1 cellular context compared by ENCODE assay signal in the genomic region with DNA sequence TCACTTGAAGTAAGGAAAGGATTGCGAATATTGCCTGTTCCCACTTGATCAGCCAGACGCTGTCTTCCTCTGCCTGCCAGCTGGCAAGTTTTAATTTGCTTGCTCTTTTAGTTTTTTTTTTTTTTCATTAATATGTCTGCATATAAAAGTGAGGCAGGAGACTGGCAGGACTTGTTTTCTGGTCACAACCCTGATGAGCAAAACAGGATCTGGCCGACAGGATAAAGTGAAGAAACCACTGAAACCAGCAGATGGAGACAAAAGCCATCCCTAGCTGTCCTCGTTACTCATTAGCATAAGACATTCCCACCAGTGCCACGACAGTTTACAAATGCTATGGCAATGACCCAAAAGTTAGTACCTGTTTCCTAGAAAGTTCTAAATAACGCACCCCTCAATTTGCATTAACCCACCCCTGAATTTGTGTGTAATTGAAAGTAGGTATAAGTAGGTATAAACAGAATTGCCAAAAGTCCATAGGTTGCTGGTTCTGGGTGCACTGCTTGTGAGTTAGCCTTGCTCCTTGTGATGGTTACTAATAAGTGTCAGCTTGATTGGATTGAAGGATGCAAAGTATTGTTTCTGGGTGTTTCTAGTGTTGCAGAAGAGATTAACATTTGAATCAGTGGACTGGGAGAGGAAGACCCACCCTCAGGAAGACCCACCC.
TF ChIP-seq lines count a peak whose summit lies in the region.

No MANE protein-coding gene starts in this region.

TF ChIP-seq in WTC11, 78 proteins besides CTCF, POLR2A, EP300 and RAD21 (continued from another document):
- TF ChIP-seq, protein P1, sequence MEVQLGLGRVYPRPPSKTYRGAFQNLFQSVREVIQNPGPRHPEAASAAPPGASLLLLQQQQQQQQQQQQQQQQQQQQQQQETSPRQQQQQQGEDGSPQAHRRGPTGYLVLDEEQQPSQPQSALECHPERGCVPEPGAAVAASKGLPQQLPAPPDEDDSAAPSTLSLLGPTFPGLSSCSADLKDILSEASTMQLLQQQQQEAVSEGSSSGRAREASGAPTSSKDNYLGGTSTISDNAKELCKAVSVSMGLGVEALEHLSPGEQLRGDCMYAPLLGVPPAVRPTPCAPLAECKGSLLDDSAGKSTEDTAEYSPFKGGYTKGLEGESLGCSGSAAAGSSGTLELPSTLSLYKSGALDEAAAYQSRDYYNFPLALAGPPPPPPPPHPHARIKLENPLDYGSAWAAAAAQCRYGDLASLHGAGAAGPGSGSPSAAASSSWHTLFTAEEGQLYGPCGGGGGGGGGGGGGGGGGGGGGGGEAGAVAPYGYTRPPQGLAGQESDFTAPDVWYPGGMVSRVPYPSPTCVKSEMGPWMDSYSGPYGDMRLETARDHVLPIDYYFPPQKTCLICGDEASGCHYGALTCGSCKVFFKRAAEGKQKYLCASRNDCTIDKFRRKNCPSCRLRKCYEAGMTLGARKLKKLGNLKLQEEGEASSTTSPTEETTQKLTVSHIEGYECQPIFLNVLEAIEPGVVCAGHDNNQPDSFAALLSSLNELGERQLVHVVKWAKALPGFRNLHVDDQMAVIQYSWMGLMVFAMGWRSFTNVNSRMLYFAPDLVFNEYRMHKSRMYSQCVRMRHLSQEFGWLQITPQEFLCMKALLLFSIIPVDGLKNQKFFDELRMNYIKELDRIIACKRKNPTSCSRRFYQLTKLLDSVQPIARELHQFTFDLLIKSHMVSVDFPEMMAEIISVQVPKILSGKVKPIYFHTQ (CRISPR knock-in tag; IDR thresholded peaks at IDR 0.05) = no peak
- TF ChIP-seq SMAD4 (CRISPR knock-in tag; IDR thresholded peaks at IDR 0.05) = no peak
- TF ChIP-seq, protein P2, sequence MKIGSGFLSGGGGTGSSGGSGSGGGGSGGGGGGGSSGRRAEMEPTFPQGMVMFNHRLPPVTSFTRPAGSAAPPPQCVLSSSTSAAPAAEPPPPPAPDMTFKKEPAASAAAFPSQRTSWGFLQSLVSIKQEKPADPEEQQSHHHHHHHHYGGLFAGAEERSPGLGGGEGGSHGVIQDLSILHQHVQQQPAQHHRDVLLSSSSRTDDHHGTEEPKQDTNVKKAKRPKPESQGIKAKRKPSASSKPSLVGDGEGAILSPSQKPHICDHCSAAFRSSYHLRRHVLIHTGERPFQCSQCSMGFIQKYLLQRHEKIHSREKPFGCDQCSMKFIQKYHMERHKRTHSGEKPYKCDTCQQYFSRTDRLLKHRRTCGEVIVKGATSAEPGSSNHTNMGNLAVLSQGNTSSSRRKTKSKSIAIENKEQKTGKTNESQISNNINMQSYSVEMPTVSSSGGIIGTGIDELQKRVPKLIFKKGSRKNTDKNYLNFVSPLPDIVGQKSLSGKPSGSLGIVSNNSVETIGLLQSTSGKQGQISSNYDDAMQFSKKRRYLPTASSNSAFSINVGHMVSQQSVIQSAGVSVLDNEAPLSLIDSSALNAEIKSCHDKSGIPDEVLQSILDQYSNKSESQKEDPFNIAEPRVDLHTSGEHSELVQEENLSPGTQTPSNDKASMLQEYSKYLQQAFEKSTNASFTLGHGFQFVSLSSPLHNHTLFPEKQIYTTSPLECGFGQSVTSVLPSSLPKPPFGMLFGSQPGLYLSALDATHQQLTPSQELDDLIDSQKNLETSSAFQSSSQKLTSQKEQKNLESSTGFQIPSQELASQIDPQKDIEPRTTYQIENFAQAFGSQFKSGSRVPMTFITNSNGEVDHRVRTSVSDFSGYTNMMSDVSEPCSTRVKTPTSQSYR (CRISPR knock-in tag; IDR thresholded peaks at IDR 0.05) = no peak
- TF ChIP-seq ZNF232 (CRISPR knock-in tag; IDR thresholded peaks at IDR 0.05) = no peak
- TF ChIP-seq, protein P3, sequence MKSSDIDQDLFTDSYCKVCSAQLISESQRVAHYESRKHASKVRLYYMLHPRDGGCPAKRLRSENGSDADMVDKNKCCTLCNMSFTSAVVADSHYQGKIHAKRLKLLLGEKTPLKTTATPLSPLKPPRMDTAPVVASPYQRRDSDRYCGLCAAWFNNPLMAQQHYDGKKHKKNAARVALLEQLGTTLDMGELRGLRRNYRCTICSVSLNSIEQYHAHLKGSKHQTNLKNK (CRISPR knock-in tag; IDR thresholded peaks at IDR 0.05) = no peak
- TF ChIP-seq ZNF396 (CRISPR knock-in tag; IDR thresholded peaks at IDR 0.05; ENCODE audit: borderline replicate concordance) = no peak
- TF ChIP-seq, protein P4, sequence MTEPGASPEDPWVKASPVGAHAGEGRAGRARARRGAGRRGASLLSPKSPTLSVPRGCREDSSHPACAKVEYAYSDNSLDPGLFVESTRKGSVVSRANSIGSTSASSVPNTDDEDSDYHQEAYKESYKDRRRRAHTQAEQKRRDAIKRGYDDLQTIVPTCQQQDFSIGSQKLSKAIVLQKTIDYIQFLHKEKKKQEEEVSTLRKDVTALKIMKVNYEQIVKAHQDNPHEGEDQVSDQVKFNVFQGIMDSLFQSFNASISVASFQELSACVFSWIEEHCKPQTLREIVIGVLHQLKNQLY (CRISPR knock-in tag; IDR thresholded peaks at IDR 0.05) = no peak
- TF ChIP-seq, protein P5, sequence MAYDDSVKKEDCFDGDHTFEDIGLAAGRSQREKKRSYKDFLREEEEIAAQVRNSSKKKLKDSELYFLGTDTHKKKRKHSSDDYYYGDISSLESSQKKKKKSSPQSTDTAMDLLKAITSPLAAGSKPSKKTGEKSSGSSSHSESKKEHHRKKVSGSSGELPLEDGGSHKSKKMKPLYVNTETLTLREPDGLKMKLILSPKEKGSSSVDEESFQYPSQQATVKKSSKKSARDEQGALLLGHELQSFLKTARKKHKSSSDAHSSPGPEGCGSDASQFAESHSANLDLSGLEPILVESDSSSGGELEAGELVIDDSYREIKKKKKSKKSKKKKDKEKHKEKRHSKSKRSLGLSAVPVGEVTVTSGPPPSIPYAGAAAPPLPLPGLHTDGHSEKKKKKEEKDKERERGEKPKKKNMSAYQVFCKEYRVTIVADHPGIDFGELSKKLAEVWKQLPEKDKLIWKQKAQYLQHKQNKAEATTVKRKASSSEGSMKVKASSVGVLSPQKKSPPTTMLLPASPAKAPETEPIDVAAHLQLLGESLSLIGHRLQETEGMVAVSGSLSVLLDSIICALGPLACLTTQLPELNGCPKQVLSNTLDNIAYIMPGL (CRISPR knock-in tag; IDR thresholded peaks at IDR 0.05) = no peak
- no peak for TF ChIP-seq CBFB (CRISPR knock-in tag; IDR thresholded peaks at IDR 0.05; ENCODE audit: low read depth)
- no peak for TF ChIP-seq OVOL2 (CRISPR knock-in tag; IDR thresholded peaks at IDR 0.05; ENCODE audit: borderline replicate concordance)
- TF ChIP-seq RELA (CRISPR knock-in tag; IDR thresholded peaks at IDR 0.05; ENCODE audit: borderline replicate concordance) = no peak
- no peak for TF ChIP-seq ZNF671 (CRISPR knock-in tag; IDR thresholded peaks at IDR 0.05)
- TF ChIP-seq GRHL2 (CRISPR knock-in tag; IDR thresholded peaks at IDR 0.05; ENCODE audit: insufficient replicate concordance, severe bottlenecking) = no peak
